Comparison of ENCODE assay signal across 20 cellular contexts in the genomic region with DNA sequence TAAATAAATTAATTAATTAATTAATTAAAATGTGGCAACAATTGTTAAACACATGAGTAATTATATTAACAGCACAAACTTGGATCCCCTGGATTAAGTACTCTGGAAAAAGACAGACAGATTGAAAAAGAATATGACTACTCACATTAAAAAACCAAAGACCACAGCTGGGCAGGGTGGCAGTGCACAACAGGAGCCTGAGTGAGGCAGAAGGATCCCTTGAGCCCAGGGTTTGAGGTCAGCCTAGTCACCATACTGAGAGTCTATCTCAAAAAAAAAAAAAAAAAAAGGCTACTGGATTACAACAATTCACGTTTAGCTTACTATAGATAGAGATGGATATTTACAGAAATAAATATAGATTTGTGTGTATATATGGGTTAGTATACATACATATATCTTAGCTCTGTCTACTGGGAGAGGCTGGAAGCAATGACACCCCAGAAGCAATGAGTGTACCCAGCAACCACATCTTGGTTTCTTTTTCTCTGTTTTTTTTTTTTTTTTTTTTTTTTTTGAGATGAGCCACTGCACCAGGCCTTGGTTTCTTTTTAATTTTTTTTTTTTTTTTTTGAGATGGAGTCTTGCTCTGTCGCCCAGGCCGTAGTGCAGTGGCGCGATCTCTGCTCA.
"Had no signal": no experiment of that assay in that cellular context is flagged by ENCODE, and none has a peak within 500 bp of the region (broad histone marks: within the 10 kb centered on the region; RNA-seq: fewer than 3 reads in every experiment).

No MANE protein-coding gene starts in this region.

- ATAC-seq: mucosa of descending colon; naive thymus-derived CD4-positive, alpha-beta T cell; right lobe of liver; stimulated activated memory B cell treated with anti-CD40 and anti-IgM and Interleukin-4, amounts not matched to agents 10 μg/mL and 1 μg/mL and 100 μg/mL, for 72 hours had no signal

- H3K27me3 ChIP-seq: ovary, right lobe of liver, uterus had no signal

- H3K9me3 Mint-ChIP-seq: activated B cell treated with CpG ODN at 0.5 μM for 24 hours; activated T-helper 1 cell treated with anti-CD3 and anti-CD28 coated beads, Interleukin-12 subunit alpha, Interleukin-12 subunit beta, Interleukin-2, Interleukin-4 antibody, amounts not matched to agents 30 ng/mL and 10 ng/mL and 1 ng/mL, durations not matched to agents 14 hours and 24 hours and 36 hours; brain; central memory CD8-positive, alpha-beta T cell; naive thymus-derived CD4-positive, alpha-beta T cell; stimulated activated memory B cell treated with anti-CD40 and anti-IgM and Interleukin-4, amounts not matched to agents 10 μg/mL and 1 μg/mL and 100 μg/mL, for 72 hours; T-helper 2 cell treated with Interferon-gamma antibody and Interleukin-4, amounts not matched to agents 5 μg/mL and 100 μg/mL, for 36 hours had no signal

- H3K4me3 Mint-ChIP-seq: activated B cell treated with CpG ODN at 0.5 μM for 24 hours; activated T-helper 1 cell treated with anti-CD3 and anti-CD28 coated beads, Interleukin-12 subunit alpha, Interleukin-12 subunit beta, Interleukin-2, Interleukin-4 antibody, amounts not matched to agents 30 ng/mL and 10 ng/mL and 1 ng/mL, durations not matched to agents 14 hours and 24 hours and 36 hours; brain; central memory CD8-positive, alpha-beta T cell; naive thymus-derived CD4-positive, alpha-beta T cell; stimulated activated memory B cell treated with anti-CD40 and anti-IgM and Interleukin-4, amounts not matched to agents 10 μg/mL and 1 μg/mL and 100 μg/mL, for 72 hours; T-helper 2 cell treated with Interferon-gamma antibody and Interleukin-4, amounts not matched to agents 5 μg/mL and 100 μg/mL, for 36 hours had no signal

- H3K36me3 ChIP-seq: esophagus squamous epithelium, left ventricle myocardium inferior, ovary, right lobe of liver, tibial nerve, uterus had no signal

- H3K27ac ChIP-seq: coronary artery, esophagus squamous epithelium, left ventricle myocardium inferior, ovary, right lobe of liver, tibial nerve, uterus had no signal

- H3K4me3 ChIP-seq: coronary artery, esophagus squamous epithelium, left ventricle myocardium inferior, mucosa of descending colon, ovary, right lobe of liver, tibial nerve, uterus had no signal

- H3K4me1 Mint-ChIP-seq: brain; central memory CD8-positive, alpha-beta T cell had no signal

- H3K27me3 Mint-ChIP-seq: activated B cell treated with CpG ODN at 0.5 μM for 24 hours; brain; central memory CD8-positive, alpha-beta T cell; naive thymus-derived CD4-positive, alpha-beta T cell; stimulated activated memory B cell treated with anti-CD40 and anti-IgM and Interleukin-4, amounts not matched to agents 10 μg/mL and 1 μg/mL and 100 μg/mL, for 72 hours had no signal

- H3K27ac Mint-ChIP-seq: activated B cell treated with CpG ODN at 0.5 μM for 24 hours; activated T-helper 1 cell treated with anti-CD3 and anti-CD28 coated beads, Interleukin-12 subunit alpha, Interleukin-12 subunit beta, Interleukin-2, Interleukin-4 antibody, amounts not matched to agents 30 ng/mL and 10 ng/mL and 1 ng/mL, durations not matched to agents 14 hours and 24 hours and 36 hours; brain; stimulated activated memory B cell treated with anti-CD40 and anti-IgM and Interleukin-4, amounts not matched to agents 10 μg/mL and 1 μg/mL and 100 μg/mL, for 72 hours; T-helper 2 cell treated with Interferon-gamma antibody and Interleukin-4, amounts not matched to agents 5 μg/mL and 100 μg/mL, for 36 hours had no signal

- H3K9me3 ChIP-seq: esophagus squamous epithelium, left ventricle myocardium inferior, mucosa of descending colon, ovary, right lobe of liver, tibial nerve, uterus had no signal

- H3K4me1 ChIP-seq: esophagus squamous epithelium, left ventricle myocardium inferior, right lobe of liver, tibial nerve, uterus had no signal

- DNase-seq: activated B cell treated with CpG ODN at 0.5 μM for 24 hours; activated naive CD4-positive, alpha-beta T cell treated with anti-CD3 and anti-CD28 coated beads, Interleukin-2, amount 50 U/mL, for 16 hours; effector CD4-positive, alpha-beta T cell; esophagus squamous epithelium; hypothalamus; left ventricle myocardium inferior; mucosa of descending colon; naive thymus-derived CD4-positive, alpha-beta T cell; ovary; right lobe of liver; substantia nigra; SW 1271; uterus had no signal

- H3K36me3 Mint-ChIP-seq: brain; naive thymus-derived CD4-positive, alpha-beta T cell; stimulated activated memory B cell treated with anti-CD40 and anti-IgM and Interleukin-4, amounts not matched to agents 10 μg/mL and 1 μg/mL and 100 μg/mL, for 72 hours had no signal
